9 cellular contexts compared by ENCODE assay signal in genomic region chr19:48397636-48398328, GRCh38. TPM values are rescaled to one million over a fixed set of nuclear protein-coding genes. Genes with fewer than 3 reads are reported as not detected.
DNase-seq lines count a peak whose midpoint lies in the region; ATAC-seq, FAIRE-seq and TF ChIP-seq lines count a peak whose summit lies in the region.
"Had no signal": no experiment of that assay in that cellular context is flagged by ENCODE, and none has a peak within 500 bp of the region (broad histone marks: within the 10 kb centered on the region; RNA-seq: fewer than 3 reads in every experiment).

No MANE protein-coding gene starts in this region.

- H3K4me3 Mint-ChIP-seq in H9: peak overlapping the region; percentile 84 to 94
- peak overlapping the region; percentile 79 for H3K4me3 Mint-ChIP-seq in astrocyte (ENCODE audit: unreplicated experiment)
- H3K4me3 Mint-ChIP-seq in mesothelial cell of epicardium: peak overlapping the region; percentile 80

- no peaks in the 10 kb centered on the region for H3K79me1 ChIP-seq in H9 (ENCODE audit: insufficient read depth, low read depth, low read length, poor library complexity, severe bottlenecking)

- no peak overlapping the region for H3T11ph ChIP-seq in H9 (ENCODE audit: low read length)

- H3K4me1 ChIP-seq in ACC112 (ENCODE audit: control insufficient read depth, insufficient read depth, low read length, unreplicated experiment) (peaks cover 14% of the 10 kb centered on the region), H9 (ENCODE audit: insufficient read depth, low read length) (peaks cover 8% of the 10 kb centered on the region; the same call in 1 of the 2 replicates), astrocyte (ENCODE audit: insufficient read depth, low read length) (peaks cover 10% of the 10 kb centered on the region)

- H3K9ac ChIP-seq in H9 (ENCODE audit: extremely low read depth, insufficient read length, low read length): peak overlapping the region; percentile 51
- peak overlapping the region; percentile 91 for H3K9ac ChIP-seq in astrocyte (ENCODE audit: low read length)

- H3K27ac Mint-ChIP-seq in H9: peak overlapping the region in 2 of 3 experiments; percentile 6 to 94; a peak in 3 of 7 replicates
- H3K27ac Mint-ChIP-seq in astrocyte (ENCODE audit: unreplicated experiment): peak overlapping the region; percentile 77
- H3K27ac Mint-ChIP-seq in mesothelial cell of epicardium: peak overlapping the region; percentile 85

- DNase-seq in H9: no peak
- no peak for DNase-seq in astrocyte (ENCODE audit: low read depth)
- no peak for DNase-seq in mesothelial cell of epicardium (ENCODE audit: low spot score in 2 of 2, unreplicated experiment in 2 of 2)
- no peak for DNase-seq in GM19238 (ENCODE audit: insufficient read length, low spot score)
- no peak for DNase-seq in G401 (ENCODE audit: low spot score)
- DNase-seq: NCI-H2107 had no signal

- H3K27me3 ChIP-seq in ACC112 (ENCODE audit: insufficient read depth, low read length) (0 out of 2 replicates have a peak, but pooled peaks cover 2% of the 10 kb centered on the region), H9 (ENCODE audit: insufficient read depth, low read length) (peaks cover 8% of the 10 kb centered on the region; the same call in 1 of the 2 replicates), astrocyte (ENCODE audit: insufficient read depth, low read length) (peaks cover 14% of the 10 kb centered on the region)

- no peak overlapping the region for H4K5ac ChIP-seq in H9 (ENCODE audit: insufficient read length, low read depth, low read length)

- peaks cover 53 to 80% of the 10 kb centered on the region in 2 experiments for H3K4me1 Mint-ChIP-seq in H9
- H3K4me1 Mint-ChIP-seq in astrocyte (ENCODE audit: low read depth, unreplicated experiment): peaks cover 10% of the 10 kb centered on the region
- H3K4me1 Mint-ChIP-seq in mesothelial cell of epicardium: peaks cover 40% of the 10 kb centered on the region

- no peak overlapping the region for H3K23ac ChIP-seq in H9 (ENCODE audit: insufficient read length, low read depth, low read length)

- no peak overlapping the region for H4K91ac ChIP-seq in H9 (ENCODE audit: insufficient read length, low read depth, low read length)

- H2BK12ac ChIP-seq in H9 (ENCODE audit: insufficient read length, low read depth, low read length): no peak overlapping the region

- no peak overlapping the region for H3K4ac ChIP-seq in H9 (ENCODE audit: low read depth, low read length)

- H3K79me2 ChIP-seq in ACC112 (ENCODE audit: control insufficient read depth, insufficient read depth, low read length, unreplicated experiment) (no peaks in the 10 kb centered on the region), H9 (ENCODE audit: insufficient read depth, low read length) (no peaks in the 10 kb centered on the region; the same call in 1 of the 2 replicates), astrocyte (ENCODE audit: insufficient read depth, low read length) (peaks cover 2% of the 10 kb centered on the region)

- H2BK5ac ChIP-seq in H9 (ENCODE audit: insufficient read length, low read length): no peak overlapping the region

- H3K14ac ChIP-seq in H9 (ENCODE audit: insufficient read depth, low read length): peak overlapping the region; percentile 18

- H2AFZ ChIP-seq in ACC112 (ENCODE audit: low read length, unreplicated experiment) (peak overlapping the region; percentile 81), H9 (ENCODE audit: low read length) (no peak overlapping the region), astrocyte (ENCODE audit: low read depth, low read length) (peak overlapping the region; percentile 76)

- H3K9me3 ChIP-seq in H9 (ENCODE audit: control insufficient read depth, low read depth, low read length) (no peaks in the 10 kb centered on the region), astrocyte (ENCODE audit: insufficient read depth, low read depth, low read length) (no peaks in the 10 kb centered on the region)

- in situ Hi-C loops in G401 (cut with HindIII; ENCODE audit: low sequenced_read_pairs): no loop called here

- H3K9me3 Mint-ChIP-seq in H9: no peaks in the 10 kb centered on the region; a peak in 1 of 5 replicates
- peaks cover 3% of the 10 kb centered on the region for H3K9me3 Mint-ChIP-seq in astrocyte (ENCODE audit: unreplicated experiment)
- H3K9me3 Mint-ChIP-seq in mesothelial cell of epicardium: no peaks in the 10 kb centered on the region

- H3K36me3 ChIP-seq in ACC112 (ENCODE audit: insufficient read depth, low read length) (no peaks in the 10 kb centered on the region), astrocyte (ENCODE audit: insufficient read depth, low read length) (no peaks in the 10 kb centered on the region)

- peaks cover 20% of the 10 kb centered on the region for H3K23me2 ChIP-seq in H9 (ENCODE audit: insufficient read length, low read depth, low read length, poor library complexity, severe bottlenecking)

- no peak for TF ChIP-seq CTCF in H9 (conservative IDR thresholded peaks at IDR 0.05)
- TF ChIP-seq CTCF in astrocyte (IDR thresholded peaks at IDR 0.05; ENCODE audit: insufficient read depth, low read depth, low read length): no peak
- TF ChIP-seq CTCF in mesothelial cell of epicardium (IDR thresholded peaks at IDR 0.05; ENCODE audit: unreplicated experiment): no peak

- H3K4me2 ChIP-seq in H9 (ENCODE audit: insufficient read depth, insufficient read length, low read length): peak overlapping the region; percentile 98
- peak overlapping the region; percentile 100 for H3K4me2 ChIP-seq in astrocyte (ENCODE audit: low read length)

- H2BK20ac ChIP-seq in H9 (ENCODE audit: low read depth, low read length, poor library complexity, severe bottlenecking): no peak overlapping the region

- FAIRE-seq in astrocyte (lab: Jason Lieb, UNC): no peak

- H2BK120ac ChIP-seq in H9 (ENCODE audit: low read depth, low read length, poor library complexity, severe bottlenecking): no peak overlapping the region

- H3K27ac ChIP-seq in ACC112 (ENCODE audit: low read depth, low read length) (peak overlapping the region; percentile 67), H9 (ENCODE audit: insufficient read length, low read depth, low read length) (no peak overlapping the region), astrocyte (ENCODE audit: low read depth, low read length) (no peak overlapping the region)

- H2AK5ac ChIP-seq in H9 (ENCODE audit: insufficient read length, low read length): no peak overlapping the region

- no peak overlapping the region for H3K56ac ChIP-seq in H9 (ENCODE audit: insufficient read length, low read depth, low read length)

- no peaks in the 10 kb centered on the region; a peak in 1 of 7 replicates for H3K36me3 Mint-ChIP-seq in H9 (ENCODE audit: insufficient read depth in 1 of 3, low read depth in 3 of 3)
- H3K36me3 Mint-ChIP-seq in astrocyte (ENCODE audit: low read depth, unreplicated experiment): peaks cover 4% of the 10 kb centered on the region
- H3K36me3 Mint-ChIP-seq in mesothelial cell of epicardium: no peaks in the 10 kb centered on the region

- ATAC-seq in GM21381 (IDR thresholded peaks at IDR 0.05; ENCODE audit: unreplicated experiment) (no peak), HG03521 (IDR thresholded peaks at IDR 0.05; ENCODE audit: unreplicated experiment) (no peak)

- WGBS in H9 (ENCODE audit: extremely low coverage, insufficient read length, low lambda C conversion rate): no CpG with 5 or more reads among the region's 24 CpGs

- H3K4me3 ChIP-seq in ACC112 (ENCODE audit: low read depth, low read length) (peak overlapping the region; percentile 81), astrocyte (ENCODE audit: insufficient read depth, low read depth, low read length) (peak overlapping the region; percentile 60)

- H2BK15ac ChIP-seq in H9 (ENCODE audit: low read depth, low read length): no peak overlapping the region

- H3K27me3 Mint-ChIP-seq in H9 (ENCODE audit: low read depth): peaks cover 54% of the 10 kb centered on the region
- peaks cover 2% of the 10 kb centered on the region for H3K27me3 Mint-ChIP-seq in astrocyte (ENCODE audit: low read depth, unreplicated experiment)
- peaks cover 32% of the 10 kb centered on the region for H3K27me3 Mint-ChIP-seq in mesothelial cell of epicardium (ENCODE audit: low read depth)

- H4K20me1 ChIP-seq in H9 (ENCODE audit: control insufficient read depth, insufficient read depth, insufficient read length): no peaks in the 10 kb centered on the region
- no peaks in the 10 kb centered on the region for H4K20me1 ChIP-seq in astrocyte (ENCODE audit: insufficient read depth, low read length)

- no peak overlapping the region for H4K8ac ChIP-seq in H9 (replicated peaks; ENCODE audit: insufficient read length, low read depth, low read length)

- H3K18ac ChIP-seq in H9 (ENCODE audit: insufficient read length, low read depth, low read length): peak overlapping the region; percentile 61

RNA-seq across cellular contexts. Expression of gene GRIN2D, which starts 4.3 kb away (rescaled TPM):
- 5.9 and 6.2 TPM in 2 replicates for total RNA-seq in H9 (2021)
- 6.2 and 9.3 TPM in 2 replicates for total RNA-seq in astrocyte
- 14.5 to 15.8 TPM (median 15.7 TPM) in 3 replicates for total RNA-seq in mesothelial cell of epicardium
- total RNA-seq in G401 (2014; rRNA removed; shearing (Covaris generic)): 5.4 and 6.1 TPM in 2 replicates

RNA-seq across cellular contexts. Expression of gene KDELR1, which starts 6.4 kb away (rescaled TPM):
- total RNA-seq in H9 (2021) (195 and 198 TPM in 2 replicates), astrocyte (370 and 396 TPM in 2 replicates), mesothelial cell of epicardium (255 to 262 TPM (median 260 TPM) in 3 replicates)
- 137 and 145 TPM in 2 replicates for total RNA-seq in G401 (2014; rRNA removed; shearing (Covaris generic))

RNA-seq across cellular contexts. Expression of gene SYNGR4, which starts 33.6 kb away (rescaled TPM):
- total RNA-seq in H9 (2021) (0.31 TPM in 1 of 2 replicates, not detected in the other), astrocyte (not detected in 2 replicates), mesothelial cell of epicardium (not detected in 3 replicates)
- total RNA-seq in G401 (2014; rRNA removed; shearing (Covaris generic)): not detected in 2 replicates

RNA-seq across cellular contexts. Expression of gene TMEM143, which starts 34.0 kb away (rescaled TPM):
- 15.2 and 16.0 TPM in 2 replicates for total RNA-seq in H9 (2021)
- total RNA-seq in astrocyte: 8.7 and 10.5 TPM in 2 replicates
- total RNA-seq in mesothelial cell of epicardium: 8.2 to 11.7 TPM (median 8.6 TPM) in 3 replicates
- total RNA-seq in G401 (2014; rRNA removed; shearing (Covaris generic)): 7.4 and 9.8 TPM in 2 replicates

RNA-seq across cellular contexts. Expression of gene GRWD1, which starts 48.0 kb away (rescaled TPM):
- total RNA-seq in H9 (2021): 92.0 and 94.6 TPM in 2 replicates
- total RNA-seq in astrocyte: 35.6 and 41.4 TPM in 2 replicates
- 34.0 to 36.5 TPM (median 36.2 TPM) in 3 replicates for total RNA-seq in mesothelial cell of epicardium
- total RNA-seq in G401 (2014; rRNA removed; shearing (Covaris generic)): 87.9 and 99.8 TPM in 2 replicates
